20 cellular contexts compared by ENCODE assay signal in genomic region chr6:141403103-141403502, GRCh38.
A peak's percentile ranks its signal among the peaks of the same experiment; 100 is the strongest.
DNase-seq lines count a peak whose midpoint lies in the region; ATAC-seq and TF ChIP-seq lines count a peak whose summit lies in the region.
"Had no signal": no experiment of that assay in that cellular context is flagged by ENCODE, and none has a peak within 500 bp of the region (broad histone marks: within the 10 kb centered on the region; RNA-seq: fewer than 3 reads in every experiment).

No MANE protein-coding gene starts in this region.

- H3K27ac ChIP-seq in BLaER1 treated with 17β-estradiol and CSF1 and Interleukin-3, amounts not matched to agents 10 nM and 100 nM = no peak overlapping the region
- H3K27ac ChIP-seq in heart right ventricle = peak overlapping the region; percentile 49 to 85 (median 80)
- H3K27ac ChIP-seq: body of pancreas, pancreas, WERI-Rb-1 had no signal

- peak overlapping the region in 9 of 11 experiments; percentile 28 to 56 (median 43); a peak in 18 of 22 replicates for H3K4me2 ChIP-seq in BLaER1 treated with 17β-estradiol and CSF1 and Interleukin-3, amounts not matched to agents 10 nM and 100 nM
- H3K4me2 ChIP-seq in Loucy (ENCODE audit: low read depth, low read length, poor library complexity, severe bottlenecking) = peak overlapping the region; percentile 14

- no peaks in the 10 kb centered on the region; a peak in 2 of 22 replicates for H3K36me3 ChIP-seq in BLaER1 treated with 17β-estradiol and CSF1 and Interleukin-3, amounts not matched to agents 10 nM and 100 nM
- H3K36me3 ChIP-seq in Loucy (ENCODE audit: insufficient read depth, low read length) (no peaks in the 10 kb centered on the region), heart right ventricle (no peaks in the 10 kb centered on the region)
- H3K36me3 ChIP-seq: pancreas, WERI-Rb-1 had no signal

- H4K20me1 ChIP-seq in BLaER1 treated with 17β-estradiol and CSF1 and Interleukin-3, amounts not matched to agents 10 nM and 100 nM = no peaks in the 10 kb centered on the region
- no peaks in the 10 kb centered on the region for H4K20me1 ChIP-seq in Loucy (ENCODE audit: insufficient read depth, low read length, poor library complexity, severe bottlenecking)

- H3K36me3 Mint-ChIP-seq in stimulated activated effector memory CD8-positive, alpha-beta T cell treated with anti-CD3 and anti-CD28 coated beads, Interleukin-12 subunit alpha, Interleukin-12 subunit beta, amount 100 ng/mL, for 72 hours = no peaks in the 10 kb centered on the region
- H3K36me3 Mint-ChIP-seq: naive thymus-derived CD4-positive, alpha-beta T cell had no signal

- no peak overlapping the region for H3K9ac ChIP-seq in BLaER1 treated with 17β-estradiol and CSF1 and Interleukin-3, amounts not matched to agents 10 nM and 100 nM
- no peak overlapping the region for H3K9ac ChIP-seq in Loucy (ENCODE audit: low read depth, low read length, poor library complexity, severe bottlenecking)

- no peaks in the 10 kb centered on the region for H3F3A ChIP-seq in Loucy (ENCODE audit: low read depth)

- 43 to 71% methylated on average over 3 of the region's 3 CpGs for WGBS in heart right ventricle, 2 donors

- ATAC-seq in heart right ventricle = peak; percentile 34 to 82 (median 64)
- peak; percentile 11 for ATAC-seq in stimulated activated effector memory CD8-positive, alpha-beta T cell treated with anti-CD3 and anti-CD28 coated beads, Interleukin-12 subunit alpha, Interleukin-12 subunit beta, amount 100 ng/mL, for 72 hours
- ATAC-seq in HG03196 (IDR thresholded peaks at IDR 0.05; ENCODE audit: unreplicated experiment) = no peak
- ATAC-seq: activated T-cell treated with anti-CD3 and anti-CD28 coated beads, Interleukin-2, amount 50 U/mL, for 4 hours; body of pancreas; naive thymus-derived CD4-positive, alpha-beta T cell; pancreas; T-helper 17 cell had no signal

- no peak for DNase-seq in heart right ventricle
- no peak for DNase-seq in stimulated activated effector memory CD8-positive, alpha-beta T cell treated with anti-CD3 and anti-CD28 coated beads, Interleukin-12 subunit alpha, Interleukin-12 subunit beta, amount 100 ng/mL, for 72 hours (ENCODE audit: low spot score in 2 of 2)
- DNase-seq in stimulated activated CD4-positive, alpha-beta T cell treated with anti-CD3 and anti-CD28 coated beads, Interleukin-4, amount 100 ng/mL, for 4 hours = no peak
- DNase-seq in erythroblast (lab: John Stamatoyannopoulos, UW) = no peak
- DNase-seq: activated CD4-positive, alpha-beta T cell treated with anti-CD3 and anti-CD28 coated beads, Interleukin-2, amount 50 U/mL, for 4 hours; activated naive CD4-positive, alpha-beta T cell treated with anti-CD3 and anti-CD28 coated beads, Interleukin-2, amount 50 U/mL, for 16 hours; activated T-cell treated with anti-CD3 and anti-CD28 coated beads, Interleukin-2, amount 50 U/mL, for 4 hours; body of pancreas; COR-L47; hippocampal formation; naive thymus-derived CD4-positive, alpha-beta T cell; NCI-H1105 treated with DMSO at 0.1 percent for 48 hours; NCI-H526; pancreas; stimulated activated CD4-positive, alpha-beta T cell treated with anti-CD3 and anti-CD28 coated beads, Interleukin-2, amount 100 ng/mL, for 24 hours; T-helper 17 cell; WERI-Rb-1 had no signal

- no peak for TF ChIP-seq CTCF in Loucy (conservative IDR thresholded peaks at IDR 0.05; ENCODE audit: low read length)
- no peak for TF ChIP-seq CTCF in heart right ventricle (IDR thresholded peaks at IDR 0.05)

- intact Hi-C loops in heart right ventricle (cut with DNase I) = loop anchor here in 3 of 10 donors (2.0 to 10.0 kb wide), 5 partner anchors 42 to 628 kb away; no protein-coding TSS in a partner anchor

- no peaks in the 10 kb centered on the region for H3K79me2 ChIP-seq in Loucy (ENCODE audit: insufficient read depth, low read length)

- no peaks in the 10 kb centered on the region for H3K9me2 ChIP-seq in Loucy (replicated peaks; ENCODE audit: low read depth, low read length)

- H3K27me3 ChIP-seq in BLaER1 treated with 17β-estradiol and CSF1 and Interleukin-3, amounts not matched to agents 10 nM and 100 nM = no peaks in the 10 kb centered on the region
- no peaks in the 10 kb centered on the region for H3K27me3 ChIP-seq in Loucy (ENCODE audit: insufficient read depth, low read length, poor library complexity, severe bottlenecking)
- no peaks in the 10 kb centered on the region for H3K27me3 ChIP-seq in heart right ventricle
- H3K27me3 ChIP-seq: body of pancreas, pancreas had no signal

- peaks cover 10% of the 10 kb centered on the region for H3K4me1 Mint-ChIP-seq in stimulated activated effector memory CD8-positive, alpha-beta T cell treated with anti-CD3 and anti-CD28 coated beads, Interleukin-12 subunit alpha, Interleukin-12 subunit beta, amount 100 ng/mL, for 72 hours

- TF ChIP-seq POLR2A in erythroblast (IDR thresholded peaks at IDR 0.05; ENCODE audit: low read length) = no peak

- no peaks in the 10 kb centered on the region for H3K9me3 Mint-ChIP-seq in stimulated activated effector memory CD8-positive, alpha-beta T cell treated with anti-CD3 and anti-CD28 coated beads, Interleukin-12 subunit alpha, Interleukin-12 subunit beta, amount 100 ng/mL, for 72 hours

- H3K27ac Mint-ChIP-seq in stimulated activated effector memory CD8-positive, alpha-beta T cell treated with anti-CD3 and anti-CD28 coated beads, Interleukin-12 subunit alpha, Interleukin-12 subunit beta, amount 100 ng/mL, for 72 hours = no peak overlapping the region
- H3K27ac Mint-ChIP-seq: naive thymus-derived CD4-positive, alpha-beta T cell; T-helper 17 cell had no signal

- H3K9me3 ChIP-seq in BLaER1 treated with 17β-estradiol and CSF1 and Interleukin-3, amounts not matched to agents 10 nM and 100 nM (replicated peaks in 1 of 11) = peaks cover 7 to 20% (median 14%) of the 10 kb centered on the region in 11 experiments
- H3K9me3 ChIP-seq in Loucy (ENCODE audit: insufficient read depth, low read depth, low read length) = peaks cover 3% of the 10 kb centered on the region
- peaks cover 0 to 16% (median 6%) of the 10 kb centered on the region in 11 donors for H3K9me3 ChIP-seq in heart right ventricle
- H3K9me3 ChIP-seq: body of pancreas, pancreas had no signal

- H2AFZ ChIP-seq in Loucy (ENCODE audit: low read length) = peak overlapping the region; percentile 18; the same call in 1 of the 2 replicates

- no peak overlapping the region for H3K4me3 Mint-ChIP-seq in stimulated activated effector memory CD8-positive, alpha-beta T cell treated with anti-CD3 and anti-CD28 coated beads, Interleukin-12 subunit alpha, Interleukin-12 subunit beta, amount 100 ng/mL, for 72 hours
- H3K4me3 Mint-ChIP-seq: activated T-cell treated with anti-CD3 and anti-CD28 coated beads, Interleukin-2, amount 50 U/mL, for 4 hours; naive thymus-derived CD4-positive, alpha-beta T cell; T-helper 17 cell had no signal

- H3K4me3 ChIP-seq in BLaER1 treated with 17β-estradiol and CSF1 and Interleukin-3, amounts not matched to agents 10 nM and 100 nM = no peak overlapping the region
- no peak overlapping the region for H3K4me3 ChIP-seq in Loucy (ENCODE audit: low read length, poor library complexity, severe bottlenecking)
- H3K4me3 ChIP-seq in heart right ventricle = peak overlapping the region; percentile 10 to 49 (median 37)
- H3K4me3 ChIP-seq: body of pancreas, pancreas had no signal

- H3K4me1 ChIP-seq in BLaER1 treated with 17β-estradiol and CSF1 and Interleukin-3, amounts not matched to agents 10 nM and 100 nM = peaks cover 12 to 23% (median 16%) of the 10 kb centered on the region in 10 experiments; a peak in 19 of 20 replicates
- H3K4me1 ChIP-seq in Loucy (ENCODE audit: insufficient read depth, low read length, poor library complexity, severe bottlenecking) = peaks cover 14% of the 10 kb centered on the region
- peaks cover 0 to 22% (median 8%) of the 10 kb centered on the region in 9 donors for H3K4me1 ChIP-seq in heart right ventricle
- H3K4me1 ChIP-seq: body of pancreas, pancreas had no signal

Comparison
In these comparisons a context has a peak if more than half of its experiments do, and no peak if none do; other contexts are left out.
1. H3K27ac ChIP-seq: peak in heart right ventricle (10 of 10); none in BLaER1 treated with 17β-estradiol and CSF1 and Interleukin-3, amounts not matched to agents 10 nM and 100 nM (0 of 11).
2. H3K4me3 ChIP-seq: peak in heart right ventricle (10 of 10); none in BLaER1 treated with 17β-estradiol and CSF1 and Interleukin-3, amounts not matched to agents 10 nM and 100 nM (0 of 10) and Loucy (single experiment).